8 cellular contexts compared by ENCODE assay signal in genomic region chr9:70260606-70261005, GRCh38. TPM values are rescaled to one million over a fixed set of nuclear protein-coding genes. Genes with fewer than 3 reads are reported as not detected.
DNase-seq lines count a peak whose midpoint lies in the region; ATAC-seq and TF ChIP-seq lines count a peak whose summit lies in the region.
"Had no signal": no experiment of that assay in that cellular context is flagged by ENCODE, and none has a peak within 500 bp of the region (broad histone marks: within the 10 kb centered on the region; RNA-seq: fewer than 3 reads in every experiment).

No MANE protein-coding gene starts in this region.

- in situ Hi-C loops in gastrocnemius medialis (cut with MboI; ENCODE audit: low sequenced_read_pairs in 4 of 4): loop anchor here in 3 of 4 donors (10.0 to 25.0 kb wide), 3 partner anchors 334 to 498 kb away; partner anchors contain the start of gene PTAR1 (in 1 of the 3)

- H3K27me3 ChIP-seq in gastrocnemius medialis: no peaks in the 10 kb centered on the region

- H3K9me3 ChIP-seq in gastrocnemius medialis: no peaks in the 10 kb centered on the region

- H3K27ac ChIP-seq in gastrocnemius medialis: peak overlapping the region; percentile 7 to 95 (median 51)

- DNase-seq in central memory CD8-positive, alpha-beta T cell (ENCODE audit: low spot score in 2 of 2): no peak
- DNase-seq in gastrocnemius medialis (no peak), cortex of kidney (lab: John Stamatoyannopoulos, UW) (no peak), NAMALWA (ENCODE audit: low spot score) (no peak), kidney glomerular epithelial cell (lab: John Stamatoyannopoulos, UW) (no peak)
- DNase-seq: T-helper 9 cell had no signal

- TF ChIP-seq POLR2A in gastrocnemius medialis (IDR thresholded peaks at IDR 0.05): no peak

- TF ChIP-seq CTCF in gastrocnemius medialis (IDR thresholded peaks at IDR 0.05 in 4 of 5, conservative IDR thresholded peaks at IDR 0.05 in 1 of 5): no peak

- H3K27me3 Mint-ChIP-seq in central memory CD8-positive, alpha-beta T cell: no peaks in the 10 kb centered on the region

- H3K4me1 ChIP-seq in gastrocnemius medialis: peaks cover 43 to 48% of the 10 kb centered on the region in 2 donors

- H3K9me3 Mint-ChIP-seq in central memory CD8-positive, alpha-beta T cell: no peaks in the 10 kb centered on the region

- peak overlapping the region; percentile 90 for H3K4me3 Mint-ChIP-seq in central memory CD8-positive, alpha-beta T cell

- intact Hi-C loops in gastrocnemius medialis (cut with DNase I; ENCODE audit: low total_unique reads): loop anchor here (5.0 to 10.0 kb wide), 3 partner anchors 154 to 503 kb away; partner anchors contain the start of gene KLF9

- peak; percentile 31 for ATAC-seq in GM18907 (IDR thresholded peaks at IDR 0.05; ENCODE audit: unreplicated experiment)
- peak; percentile 21 for ATAC-seq in HG02981 (IDR thresholded peaks at IDR 0.05; ENCODE audit: unreplicated experiment)
- ATAC-seq in central memory CD8-positive, alpha-beta T cell (replicated peaks; ENCODE audit: extremely low read depth, poor library complexity, severe bottlenecking): no peak
- ATAC-seq in gastrocnemius medialis: no peak

- no peak overlapping the region for H3K27ac Mint-ChIP-seq in central memory CD8-positive, alpha-beta T cell (ENCODE audit: low read depth)

- peaks cover 55% of the 10 kb centered on the region for H3K4me1 Mint-ChIP-seq in central memory CD8-positive, alpha-beta T cell

- peak overlapping the region in 2 of 4 donors; percentile 10 to 94 for H3K4me3 ChIP-seq in gastrocnemius medialis

- H3K36me3 ChIP-seq in gastrocnemius medialis: peaks cover 0 to 14% of the 10 kb centered on the region in 2 donors

- peaks cover 22% of the 10 kb centered on the region for H3K36me3 Mint-ChIP-seq in central memory CD8-positive, alpha-beta T cell (ENCODE audit: insufficient read depth)

RNA-seq across cellular contexts. Expression of gene SMC5, which starts 1.8 kb away (rescaled TPM):
- 100 to 1,000 TPM in 1 of 4 donors, 10 to 100 TPM in 3; 16.2 to 250 (median 20.5) TPM for total RNA-seq in gastrocnemius medialis

Comparison
In these comparisons a context has a peak if more than half of its experiments do, and no peak if none do; other contexts are left out.
1. ATAC-seq: peak in GM18907 (single experiment) and HG02981 (single experiment); none in central memory CD8-positive, alpha-beta T cell (single experiment) and gastrocnemius medialis (0 of 2).